In the genomic region with DNA sequence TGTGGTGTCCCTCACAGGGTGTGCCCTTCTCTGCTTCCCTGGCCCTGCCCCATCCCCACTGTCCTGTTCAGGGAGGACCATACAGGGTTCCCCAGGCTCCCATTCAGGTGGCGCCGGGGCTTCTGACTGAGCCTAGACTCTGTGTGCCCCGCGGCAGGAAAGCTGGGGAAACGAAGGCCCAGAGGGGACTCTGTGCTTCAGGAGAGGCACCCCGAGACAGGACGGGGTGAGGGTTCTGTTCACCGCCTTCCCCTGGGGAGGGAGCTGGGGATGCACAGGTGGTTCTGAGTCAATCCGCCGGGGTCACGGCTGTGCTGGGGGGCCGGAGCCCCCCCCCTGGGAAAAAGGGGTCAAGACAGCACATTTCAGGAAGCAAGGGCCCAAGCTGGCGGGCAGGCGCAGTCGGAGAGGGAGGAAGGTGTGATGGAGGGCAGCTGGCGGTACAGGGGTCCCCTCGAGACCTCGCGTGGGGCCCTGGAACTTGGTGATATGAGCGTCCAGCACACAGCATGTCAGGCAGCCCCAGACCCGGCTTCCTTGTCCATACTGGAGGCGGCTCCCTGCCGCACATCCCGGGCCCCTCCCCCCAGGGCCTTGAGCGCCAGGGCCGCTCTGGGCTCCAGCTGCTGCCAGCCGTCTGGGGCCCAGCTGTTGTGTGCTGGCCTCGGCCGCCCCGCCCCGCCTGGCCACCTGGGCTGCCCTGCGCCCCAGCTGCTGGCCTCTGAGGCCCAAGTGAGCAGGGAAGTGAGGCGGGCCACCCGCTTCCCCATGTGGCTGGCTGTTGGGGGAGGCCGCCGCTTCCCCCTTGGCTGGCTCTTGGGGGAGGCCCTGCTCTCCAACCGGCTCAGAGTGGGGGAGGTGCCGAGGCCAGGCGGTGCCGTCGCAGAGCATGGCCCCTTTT, we compare ENCODE assay signal across 1 cellular context.
TF ChIP-seq lines count a peak whose summit lies in the region.

No MANE protein-coding gene starts in this region.

TF ChIP-seq in HepG2, 621 proteins besides CTCF, POLR2A, EP300 and RAD21 (continued from another document and continues in another):
- TF ChIP-seq ZNF878 (CRISPR knock-in tag; IDR thresholded peaks at IDR 0.05) (peak; percentile 55; the same call in 1 of the 2 replicates), ZKSCAN1 (IDR thresholded peaks at IDR 0.05; ENCODE audit: low read length) (no peak), ZNF451 (CRISPR knock-in tag; IDR thresholded peaks at IDR 0.05) (peak; percentile 93), WIZ (CRISPR knock-in tag; IDR thresholded peaks at IDR 0.05) (peak; percentile 9; the same call in 1 of the 2 replicates), HES4 (CRISPR knock-in tag; IDR thresholded peaks at IDR 0.05; ENCODE audit: borderline replicate concordance) (0 out of 2 replicates have a peak, but pooled peaks have one; percentile 34), ZNF543 (CRISPR knock-in tag; IDR thresholded peaks at IDR 0.05) (peak; percentile 92; the same call in 1 of the 2 replicates), BRF2 (CRISPR knock-in tag; IDR thresholded peaks at IDR 0.05) (no peak), KDM3A (CRISPR knock-in tag; IDR thresholded peaks at IDR 0.05; ENCODE audit: low read depth) (peak; percentile 90; the same call in 1 of the 2 replicates), ZNF784 (CRISPR knock-in tag; IDR thresholded peaks at IDR 0.05; ENCODE audit: borderline replicate concordance) (peak; percentile 58; the same call in 1 of the 2 replicates), NR1H2 (CRISPR knock-in tag; IDR thresholded peaks at IDR 0.05; ENCODE audit: borderline replicate concordance, low read depth) (0 out of 2 replicates have a peak, but pooled peaks have one; percentile 15), CREM (IDR thresholded peaks at IDR 0.05) (no peak), CREM (CRISPR knock-in tag; IDR thresholded peaks at IDR 0.05) (no peak), ZNF234 (CRISPR knock-in tag; conservative IDR thresholded peaks at IDR 0.05) (peak; percentile 82; the same call in 1 of the 2 replicates), ZNF747 (CRISPR knock-in tag; IDR thresholded peaks at IDR 0.05; ENCODE audit: borderline replicate concordance) (peak; percentile 74; the same call in 1 of the 2 replicates), HHEX (CRISPR knock-in tag; IDR thresholded peaks at IDR 0.05) (no peak; the same call in 1 of the 2 replicates), ZNF850 (CRISPR knock-in tag; conservative IDR thresholded peaks at IDR 0.05) (0 out of 2 replicates have a peak, but pooled peaks have one; percentile 66), SATB2 (CRISPR knock-in tag; IDR thresholded peaks at IDR 0.05) (no peak), HOXD1 (CRISPR knock-in tag; IDR thresholded peaks at IDR 0.05) (peak; percentile 93), ETV6 (CRISPR knock-in tag; conservative IDR thresholded peaks at IDR 0.05) (peak; percentile 68; the same call in 1 of the 2 replicates), ZNF503 (CRISPR knock-in tag; IDR thresholded peaks at IDR 0.05) (peak; percentile 88), ZNF646 (CRISPR knock-in tag; IDR thresholded peaks at IDR 0.05) (no peak), HNRNPK (IDR thresholded peaks at IDR 0.05; ENCODE audit: low read depth, low read length, poor library complexity, severe bottlenecking) (peak; percentile 100), RFX5 (IDR thresholded peaks at IDR 0.05; ENCODE audit: low read depth, low read length) (no peak), ZNF7 (CRISPR knock-in tag; IDR thresholded peaks at IDR 0.05) (0 out of 2 replicates have a peak, but pooled peaks have one; percentile 42), KAT2B (IDR thresholded peaks at IDR 0.05; ENCODE audit: borderline replicate concordance, low read depth, low read length) (no peak), NONO (IDR thresholded peaks at IDR 0.05) (no peak), NONO (CRISPR knock-in tag; conservative IDR thresholded peaks at IDR 0.05) (peak; percentile 73; the same call in 1 of the 2 replicates), DMAP1 (CRISPR knock-in tag; IDR thresholded peaks at IDR 0.05) (peak; percentile 88), ZNF772 (CRISPR knock-in tag; IDR thresholded peaks at IDR 0.05) (0 out of 2 replicates have a peak, but pooled peaks have one; percentile 60), CCDC6 (CRISPR knock-in tag; IDR thresholded peaks at IDR 0.05) (peak; percentile 44; the same call in 1 of the 2 replicates), HNRNPLL (IDR thresholded peaks at IDR 0.05; ENCODE audit: low read depth, low read length, poor library complexity, severe bottlenecking) (no peak), PRMT3 (CRISPR knock-in tag; IDR thresholded peaks at IDR 0.05; ENCODE audit: borderline replicate concordance, low read depth) (peak; percentile 82; the same call in 1 of the 2 replicates), CENPX (CRISPR knock-in tag; IDR thresholded peaks at IDR 0.05) (no peak), NFYB (CRISPR knock-in tag; IDR thresholded peaks at IDR 0.05) (peak; percentile 43; the same call in 1 of the 2 replicates), RCOR2 (CRISPR knock-in tag; IDR thresholded peaks at IDR 0.05) (peak; percentile 78)
- TF ChIP-seq, protein P1, sequence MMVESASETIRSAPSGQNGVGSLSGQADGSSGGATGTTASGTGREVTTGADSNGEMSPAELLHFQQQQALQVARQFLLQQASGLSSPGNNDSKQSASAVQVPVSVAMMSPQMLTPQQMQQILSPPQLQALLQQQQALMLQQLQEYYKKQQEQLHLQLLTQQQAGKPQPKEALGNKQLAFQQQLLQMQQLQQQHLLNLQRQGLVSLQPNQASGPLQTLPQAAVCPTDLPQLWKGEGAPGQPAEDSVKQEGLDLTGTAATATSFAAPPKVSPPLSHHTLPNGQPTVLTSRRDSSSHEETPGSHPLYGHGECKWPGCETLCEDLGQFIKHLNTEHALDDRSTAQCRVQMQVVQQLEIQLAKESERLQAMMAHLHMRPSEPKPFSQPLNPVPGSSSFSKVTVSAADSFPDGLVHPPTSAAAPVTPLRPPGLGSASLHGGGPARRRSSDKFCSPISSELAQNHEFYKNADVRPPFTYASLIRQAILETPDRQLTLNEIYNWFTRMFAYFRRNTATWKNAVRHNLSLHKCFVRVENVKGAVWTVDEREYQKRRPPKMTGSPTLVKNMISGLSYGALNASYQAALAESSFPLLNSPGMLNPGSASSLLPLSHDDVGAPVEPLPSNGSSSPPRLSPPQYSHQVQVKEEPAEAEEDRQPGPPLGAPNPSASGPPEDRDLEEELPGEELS (CRISPR knock-in tag; IDR thresholded peaks at IDR 0.05), result peak; percentile 90
- TF ChIP-seq, protein P2, sequence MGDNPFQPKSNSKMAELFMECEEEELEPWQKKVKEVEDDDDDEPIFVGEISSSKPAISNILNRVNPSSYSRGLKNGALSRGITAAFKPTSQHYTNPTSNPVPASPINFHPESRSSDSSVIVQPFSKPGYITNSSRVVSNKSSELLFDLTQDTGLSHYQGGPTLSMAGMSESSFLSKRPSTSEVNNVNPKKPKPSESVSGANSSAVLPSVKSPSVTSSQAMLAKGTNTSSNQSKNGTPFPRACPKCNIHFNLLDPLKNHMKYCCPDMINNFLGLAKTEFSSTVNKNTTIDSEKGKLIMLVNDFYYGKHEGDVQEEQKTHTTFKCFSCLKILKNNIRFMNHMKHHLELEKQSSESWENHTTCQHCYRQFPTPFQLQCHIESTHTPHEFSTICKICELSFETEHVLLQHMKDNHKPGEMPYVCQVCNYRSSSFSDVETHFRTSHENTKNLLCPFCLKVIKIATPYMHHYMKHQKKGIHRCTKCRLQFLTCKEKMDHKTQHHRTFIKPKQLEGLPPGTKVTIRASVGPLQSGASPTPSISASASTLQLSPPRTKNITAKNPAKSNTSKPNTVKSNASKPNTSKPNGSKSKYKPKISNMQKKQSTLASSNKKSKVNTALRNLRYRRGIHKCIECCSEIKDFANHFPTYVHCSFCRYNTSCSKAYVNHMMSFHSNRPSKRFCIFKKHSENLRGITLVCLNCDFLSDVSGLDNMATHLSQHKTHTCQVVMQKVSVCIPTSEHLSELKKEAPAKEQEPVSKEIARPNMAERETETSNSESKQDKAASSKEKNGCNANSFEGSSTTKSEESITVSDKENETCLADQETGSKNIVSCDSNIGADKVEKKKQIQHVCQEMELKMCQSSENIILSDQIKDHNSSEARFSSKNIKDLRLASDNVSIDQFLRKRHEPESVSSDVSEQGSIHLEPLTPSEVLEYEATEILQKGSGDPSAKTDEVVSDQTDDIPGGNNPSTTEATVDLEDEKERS (CRISPR knock-in tag; IDR thresholded peaks at IDR 0.05), result no peak; the same call in 1 of the 2 replicates
- TF ChIP-seq, protein P3, sequence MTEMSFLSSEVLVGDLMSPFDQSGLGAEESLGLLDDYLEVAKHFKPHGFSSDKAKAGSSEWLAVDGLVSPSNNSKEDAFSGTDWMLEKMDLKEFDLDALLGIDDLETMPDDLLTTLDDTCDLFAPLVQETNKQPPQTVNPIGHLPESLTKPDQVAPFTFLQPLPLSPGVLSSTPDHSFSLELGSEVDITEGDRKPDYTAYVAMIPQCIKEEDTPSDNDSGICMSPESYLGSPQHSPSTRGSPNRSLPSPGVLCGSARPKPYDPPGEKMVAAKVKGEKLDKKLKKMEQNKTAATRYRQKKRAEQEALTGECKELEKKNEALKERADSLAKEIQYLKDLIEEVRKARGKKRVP (CRISPR knock-in tag; IDR thresholded peaks at IDR 0.05), result peak in 1 of 2 experiments; percentile 55; a peak in 1 of 4 replicates
- TF ChIP-seq, protein P4, sequence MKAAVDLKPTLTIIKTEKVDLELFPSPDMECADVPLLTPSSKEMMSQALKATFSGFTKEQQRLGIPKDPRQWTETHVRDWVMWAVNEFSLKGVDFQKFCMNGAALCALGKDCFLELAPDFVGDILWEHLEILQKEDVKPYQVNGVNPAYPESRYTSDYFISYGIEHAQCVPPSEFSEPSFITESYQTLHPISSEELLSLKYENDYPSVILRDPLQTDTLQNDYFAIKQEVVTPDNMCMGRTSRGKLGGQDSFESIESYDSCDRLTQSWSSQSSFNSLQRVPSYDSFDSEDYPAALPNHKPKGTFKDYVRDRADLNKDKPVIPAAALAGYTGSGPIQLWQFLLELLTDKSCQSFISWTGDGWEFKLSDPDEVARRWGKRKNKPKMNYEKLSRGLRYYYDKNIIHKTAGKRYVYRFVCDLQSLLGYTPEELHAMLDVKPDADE (CRISPR knock-in tag; IDR thresholded peaks at IDR 0.05), result no peak
